ENCODE assay signal across 17 cellular contexts in the genomic region with DNA sequence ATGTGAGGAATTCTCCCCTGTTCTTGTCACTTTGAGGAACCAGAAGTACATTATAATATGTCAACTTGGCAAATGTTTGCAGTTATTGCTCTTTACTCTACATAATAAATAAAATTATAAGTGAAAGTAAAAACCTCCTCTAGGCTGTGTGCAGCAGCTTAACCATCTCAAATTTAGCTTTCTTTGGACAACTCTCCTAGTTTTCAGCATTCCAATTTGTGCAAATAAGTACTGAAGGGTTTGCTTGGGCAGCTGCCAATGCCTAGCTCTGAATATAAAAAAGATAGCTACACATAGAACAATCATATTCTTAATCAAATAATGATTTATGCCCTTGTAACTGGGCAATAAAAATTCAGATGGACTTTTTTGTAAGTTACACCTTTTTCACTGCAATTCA.
DNase-seq lines count a peak whose midpoint lies in the region; ATAC-seq and TF ChIP-seq lines count a peak whose summit lies in the region.
"Had no signal": no experiment of that assay in that cellular context is flagged by ENCODE, and none has a peak within 500 bp of the region (broad histone marks: within the 10 kb centered on the region; RNA-seq: fewer than 3 reads in every experiment).

No MANE protein-coding gene starts in this region.

- no peaks in the 10 kb centered on the region for H3K79me2 ChIP-seq in PC-3 (ENCODE audit: low read length)

- H3K4me3 Mint-ChIP-seq in MCF 10A (ENCODE audit: unreplicated experiment) (no peak overlapping the region), Calu3 (ENCODE audit: low read depth, unreplicated experiment) (no peak overlapping the region)
- H3K4me3 Mint-ChIP-seq in CD4-positive, alpha-beta T cell, result no peak overlapping the region
- H3K4me3 Mint-ChIP-seq: activated CD4-positive, alpha-beta T cell treated with anti-CD3 and anti-CD28 coated beads, Interleukin-2, amount 10 ng/mL, durations not matched to agents 24 days and 14 days; memory B cell; stimulated activated effector memory CD8-positive, alpha-beta T cell treated with anti-CD3 and anti-CD28 coated beads, Interleukin-12 subunit alpha, Interleukin-12 subunit beta, amount 100 ng/mL, for 72 hours; T-helper 1 cell treated with Interleukin-12 subunit alpha and Interleukin-12 subunit beta and Interleukin-4 antibody, amounts not matched to agents 30 μg/mL and 1 μg/mL, for 36 hours had no signal

- POLR2A ChIA-PET in MCF 10A (lab: Yijun Ruan, JAX), result interaction anchor here (0.5 kb wide), 1 partner anchor 22 kb away, joined by 6 read pairs; no protein-coding TSS in a partner anchor
- POLR2A ChIA-PET in PC-3 (lab: Charles Lee; ENCODE audit: unreplicated experiment), result interaction anchor here (0.7 to 0.8 kb wide), 3 partner anchors 22 to 1649 kb away, joined by 3 read pairs; no protein-coding TSS in a partner anchor
- POLR2A ChIA-PET in CD4-positive, alpha-beta T cell (lab: Charles Lee), result no interaction called here

- CTCF ChIA-PET in MCF 10A (lab: Yijun Ruan, JAX), result no interaction called here
- CTCF ChIA-PET in PC-3 (lab: Charles Lee), result interaction anchor here (1.1 kb wide), 1 partner anchor 93 kb away, joined by 3 read pairs; no protein-coding TSS in a partner anchor
- CTCF ChIA-PET in Calu3 (lab: Charles Lee), result no interaction called here
- CTCF ChIA-PET in CD4-positive, alpha-beta T cell (lab: Charles Lee), result no interaction called here

- no peaks in the 10 kb centered on the region for H3F3A ChIP-seq in PC-3 (ENCODE audit: low read length, unreplicated experiment)

- no peak overlapping the region for H3K27ac ChIP-seq in breast epithelium
- H3K27ac ChIP-seq in PC-3 (ENCODE audit: low read length), result peak overlapping the region; percentile 79
- H3K27ac ChIP-seq in subcutaneous abdominal adipose tissue (ENCODE audit: low read depth, low read length), result no peak overlapping the region
- H3K27ac ChIP-seq in CD4-positive, alpha-beta T cell (ENCODE audit: low read depth, low read length), result no peak overlapping the region
- H3K27ac ChIP-seq: prostate gland had no signal

- no peaks in the 10 kb centered on the region for H4K20me1 ChIP-seq in PC-3 (ENCODE audit: low read length)

- H3K4me1 ChIP-seq in breast epithelium, result no peaks in the 10 kb centered on the region
- H3K4me1 ChIP-seq in PC-3 (ENCODE audit: insufficient read depth, low read length), result peaks cover 35% of the 10 kb centered on the region
- peaks cover 0 to 11% (median 0%) of the 10 kb centered on the region in 5 donors for H3K4me1 ChIP-seq in subcutaneous abdominal adipose tissue (ENCODE audit: control insufficient read depth in 5 of 5, insufficient read depth in 5 of 5, low read length in 5 of 5)
- H3K4me1 ChIP-seq: prostate gland had no signal

- intact Hi-C loops in breast epithelium (cut with DNase I; ENCODE audit: low total_unique reads), result no loop called here
- intact Hi-C loops in MCF 10A (cut with micrococcal nuclease), result no loop called here
- intact Hi-C loops in PC-3 (cut with micrococcal nuclease), result loop anchor here (10.0 kb wide), 3 partner anchors 66 to 434 kb away; a partner anchor contains a TSS
- intact Hi-C loops in Calu3 (cut with micrococcal nuclease; ENCODE audit: unreplicated experiment), result loop anchor here (5.0 kb wide), 2 partner anchors 58 to 82 kb away; a partner anchor contains a TSS
- intact Hi-C loops in CD4-positive, alpha-beta T cell (cut with DNase I, micrococcal nuclease), result no loop called here

- no peak overlapping the region for H3K27ac Mint-ChIP-seq in MCF 10A (ENCODE audit: low read depth, unreplicated experiment)
- H3K27ac Mint-ChIP-seq in Calu3 (ENCODE audit: unreplicated experiment), result no peak overlapping the region
- H3K27ac Mint-ChIP-seq in CD4-positive, alpha-beta T cell, result no peak overlapping the region
- H3K27ac Mint-ChIP-seq: activated CD4-positive, alpha-beta T cell treated with anti-CD3 and anti-CD28 coated beads, Interleukin-2, amount 10 ng/mL, durations not matched to agents 24 days and 14 days; memory B cell; stimulated activated effector memory CD8-positive, alpha-beta T cell treated with anti-CD3 and anti-CD28 coated beads, Interleukin-12 subunit alpha, Interleukin-12 subunit beta, amount 100 ng/mL, for 72 hours; T-helper 1 cell treated with Interleukin-12 subunit alpha and Interleukin-12 subunit beta and Interleukin-4 antibody, amounts not matched to agents 30 μg/mL and 1 μg/mL, for 36 hours had no signal

- no peak for TF ChIP-seq CTCF in breast epithelium (IDR thresholded peaks at IDR 0.05)
- TF ChIP-seq CTCF in MCF 10A (IDR thresholded peaks at IDR 0.05; ENCODE audit: unreplicated experiment), result no peak
- no peak for TF ChIP-seq CTCF in PC-3 (conservative IDR thresholded peaks at IDR 0.05; ENCODE audit: low read depth, low read length)
- TF ChIP-seq CTCF in fibroblast of pulmonary artery (IDR thresholded peaks at IDR 0.05; ENCODE audit: low read length, missing control alignments), result no peak
- no peak for TF ChIP-seq CTCF in Calu3 (IDR thresholded peaks at IDR 0.05; ENCODE audit: unreplicated experiment)
- TF ChIP-seq CTCF in CD4-positive, alpha-beta T cell (IDR thresholded peaks at IDR 0.05), result no peak

- H2AFZ ChIP-seq in PC-3 (ENCODE audit: low read length), result peak overlapping the region; percentile 72

- H3K36me3 Mint-ChIP-seq in MCF 10A (ENCODE audit: insufficient read depth, unreplicated experiment) (no peaks in the 10 kb centered on the region), Calu3 (ENCODE audit: insufficient read depth, unreplicated experiment) (peaks cover 8% of the 10 kb centered on the region)
- H3K36me3 Mint-ChIP-seq in CD4-positive, alpha-beta T cell (ENCODE audit: low read depth), result no peaks in the 10 kb centered on the region
- H3K36me3 Mint-ChIP-seq: memory B cell; stimulated activated effector memory CD8-positive, alpha-beta T cell treated with anti-CD3 and anti-CD28 coated beads, Interleukin-12 subunit alpha, Interleukin-12 subunit beta, amount 100 ng/mL, for 72 hours had no signal

- H3K36me3 ChIP-seq in breast epithelium (no peaks in the 10 kb centered on the region), PC-3 (ENCODE audit: low read depth, low read length) (no peaks in the 10 kb centered on the region), subcutaneous abdominal adipose tissue (ENCODE audit: control insufficient read depth in 5 of 5, insufficient read depth in 5 of 5, low read length in 5 of 5) (no peaks in the 10 kb centered on the region)
- H3K36me3 ChIP-seq: prostate gland had no signal

- no peak for DNase-seq in breast epithelium (ENCODE audit: low spot score in 2 of 2)
- no peak for DNase-seq in MCF 10A (ENCODE audit: unreplicated experiment)
- peak; percentile 49 for DNase-seq in PC-3
- peak; percentile 45 for DNase-seq in fibroblast of pulmonary artery (ENCODE audit: low read depth)
- no peak for DNase-seq in Calu3
- DNase-seq in CD4-positive, alpha-beta T cell, result no peak
- DNase-seq: activated CD4-positive, alpha-beta T cell treated with anti-CD3 and anti-CD28 coated beads, Interleukin-2, amount 10 ng/mL, durations not matched to agents 24 days and 14 days; GF-D8; NCI-H1930; stimulated activated CD4-positive, alpha-beta T cell treated with anti-CD3 and anti-CD28 coated beads, Interleukin-2, amount 100 ng/mL, for 48 hours had no signal

- no peaks in the 10 kb centered on the region for H3K27me3 Mint-ChIP-seq in MCF 10A (ENCODE audit: insufficient read depth, unreplicated experiment)
- H3K27me3 Mint-ChIP-seq in Calu3 (ENCODE audit: unreplicated experiment), result no peaks in the 10 kb centered on the region
- no peaks in the 10 kb centered on the region for H3K27me3 Mint-ChIP-seq in CD4-positive, alpha-beta T cell
- H3K27me3 Mint-ChIP-seq: activated CD4-positive, alpha-beta T cell treated with anti-CD3 and anti-CD28 coated beads, Interleukin-2, amount 10 ng/mL, durations not matched to agents 24 days and 14 days; memory B cell had no signal

- H3K4me2 ChIP-seq in PC-3 (ENCODE audit: low read length), result peak overlapping the region; percentile 89

- H3K9ac ChIP-seq in PC-3 (ENCODE audit: low read length) (peak overlapping the region; percentile 69), subcutaneous abdominal adipose tissue (ENCODE audit: low read length in 5 of 5) (no peak overlapping the region)

- H3K9me3 Mint-ChIP-seq in MCF 10A (ENCODE audit: unreplicated experiment) (no peaks in the 10 kb centered on the region), Calu3 (ENCODE audit: low read depth, unreplicated experiment) (no peaks in the 10 kb centered on the region)
- no peaks in the 10 kb centered on the region for H3K9me3 Mint-ChIP-seq in CD4-positive, alpha-beta T cell
- H3K9me3 Mint-ChIP-seq: activated CD4-positive, alpha-beta T cell treated with anti-CD3 and anti-CD28 coated beads, Interleukin-2, amount 10 ng/mL, durations not matched to agents 24 days and 14 days; memory B cell; stimulated activated effector memory CD8-positive, alpha-beta T cell treated with anti-CD3 and anti-CD28 coated beads, Interleukin-12 subunit alpha, Interleukin-12 subunit beta, amount 100 ng/mL, for 72 hours; T-helper 1 cell treated with Interleukin-12 subunit alpha and Interleukin-12 subunit beta and Interleukin-4 antibody, amounts not matched to agents 30 μg/mL and 1 μg/mL, for 36 hours had no signal

- H3K4me3 ChIP-seq in breast epithelium (peak overlapping the region in 2 of 3 donors; percentile 5 to 24), PC-3 (ENCODE audit: low read length) (peak overlapping the region; percentile 63), fibroblast of pulmonary artery (replicated peaks; ENCODE audit: low read depth, low read length) (no peak overlapping the region), subcutaneous abdominal adipose tissue (ENCODE audit: low read depth in 1 of 5, low read length in 5 of 5) (peak overlapping the region in 4 of 5 donors; percentile 4 to 47 (median 33))
- H3K4me3 ChIP-seq: prostate gland had no signal

- H3K4me1 Mint-ChIP-seq in MCF 10A (ENCODE audit: insufficient read depth, unreplicated experiment) (peaks cover 12% of the 10 kb centered on the region), Calu3 (ENCODE audit: low read depth, unreplicated experiment) (peaks cover 2% of the 10 kb centered on the region)
- no peaks in the 10 kb centered on the region for H3K4me1 Mint-ChIP-seq in CD4-positive, alpha-beta T cell (ENCODE audit: low read depth)
- H3K4me1 Mint-ChIP-seq: activated CD4-positive, alpha-beta T cell treated with anti-CD3 and anti-CD28 coated beads, Interleukin-2, amount 10 ng/mL, durations not matched to agents 24 days and 14 days; memory B cell; stimulated activated effector memory CD8-positive, alpha-beta T cell treated with anti-CD3 and anti-CD28 coated beads, Interleukin-12 subunit alpha, Interleukin-12 subunit beta, amount 100 ng/mL, for 72 hours had no signal

- H3K9me2 ChIP-seq in PC-3 (replicated peaks; ENCODE audit: low read length), result no peaks in the 10 kb centered on the region

- no peaks in the 10 kb centered on the region for H3K9me3 ChIP-seq in breast epithelium
- no peaks in the 10 kb centered on the region for H3K9me3 ChIP-seq in PC-3 (ENCODE audit: low read length)
- H3K9me3 ChIP-seq in subcutaneous abdominal adipose tissue (ENCODE audit: control insufficient read depth in 5 of 5, low read length in 5 of 5), result no peaks in the 10 kb centered on the region
- H3K9me3 ChIP-seq in CD4-positive, alpha-beta T cell (ENCODE audit: control insufficient read depth, low read length), result no peaks in the 10 kb centered on the region
- H3K9me3 ChIP-seq: prostate gland had no signal

- no peaks in the 10 kb centered on the region for H3K27me3 ChIP-seq in breast epithelium
- H3K27me3 ChIP-seq in PC-3 (ENCODE audit: low read length), result no peaks in the 10 kb centered on the region
- no peaks in the 10 kb centered on the region for H3K27me3 ChIP-seq in subcutaneous abdominal adipose tissue (ENCODE audit: control insufficient read depth in 5 of 5, insufficient read depth in 4 of 5, low read length in 5 of 5)
- H3K27me3 ChIP-seq in CD4-positive, alpha-beta T cell (ENCODE audit: control insufficient read depth, insufficient read depth, low read length), result no peaks in the 10 kb centered on the region

- peak; percentile 44 for ATAC-seq in PC-3
- no peak for ATAC-seq in GM21423 (IDR thresholded peaks at IDR 0.05; ENCODE audit: unreplicated experiment)
- no peak for ATAC-seq in CD4-positive, alpha-beta T cell (ENCODE audit: poor library complexity)
- ATAC-seq: Panc1; stimulated activated effector memory CD8-positive, alpha-beta T cell treated with anti-CD3 and anti-CD28 coated beads, Interleukin-12 subunit alpha, Interleukin-12 subunit beta, amount 100 ng/mL, for 72 hours had no signal

- no TSS peak for BruUV-seq in MCF 10A (replicated peaks; lab: Mats Ljungman, UMichigan)
- no TSS peak for BruUV-seq in PC-3 (replicated peaks; lab: Mats Ljungman, UMichigan)
- BruUV-seq in Calu3 (replicated peaks; lab: Mats Ljungman, UMichigan), result no TSS peak

- no peak for TF ChIP-seq POLR2A in breast epithelium (IDR thresholded peaks at IDR 0.05)

Comparison
In these comparisons a context has a peak if more than half of its experiments do, and no peak if none do; other contexts are left out.
1. DNase-seq: peak in PC-3 (single experiment) and fibroblast of pulmonary artery (single experiment); none in breast epithelium (0 of 2), MCF 10A (single experiment), Calu3 (single experiment) and CD4-positive, alpha-beta T cell (0 of 10).
2. intact Hi-C loops: an anchor here in PC-3 (10.0 kb wide) and Calu3 (5.0 kb wide); none called in breast epithelium, MCF 10A and CD4-positive, alpha-beta T cell.